11 cellular contexts compared by ENCODE assay signal in genomic region chr15:74664028-74664616, GRCh38. TPM values are rescaled to one million over a fixed set of nuclear protein-coding genes. Genes with fewer than 3 reads are reported as not detected.
DNase-seq lines count a peak whose midpoint lies in the region; ATAC-seq, FAIRE-seq and TF ChIP-seq lines count a peak whose summit lies in the region.
"Had no signal": no experiment of that assay in that cellular context is flagged by ENCODE, and none has a peak within 500 bp of the region (broad histone marks: within the 10 kb centered on the region; RNA-seq: fewer than 3 reads in every experiment).

No MANE protein-coding gene starts in this region.

- no peaks in the 10 kb centered on the region for H3K36me3 ChIP-seq in Caco-2 (ENCODE audit: control insufficient read depth, insufficient read depth, low read length)
- peaks cover 0 to 3% (median 0%) of the 10 kb centered on the region in 3 donors for H3K36me3 ChIP-seq in pancreas
- H3K36me3 ChIP-seq in BE2C: peaks cover 5% of the 10 kb centered on the region; the same call in 1 of the 2 replicates

- no peaks in the 10 kb centered on the region for H3K27me3 ChIP-seq in Caco-2 (replicated peaks; ENCODE audit: control insufficient read depth, insufficient read depth, low read length)
- no peaks in the 10 kb centered on the region for H3K27me3 ChIP-seq in pancreas
- H3K27me3 ChIP-seq in BE2C: no peaks in the 10 kb centered on the region
- H3K27me3 ChIP-seq: tibial nerve had no signal

- peak overlapping the region; percentile 57 for H3K27ac Mint-ChIP-seq in Caco-2 (ENCODE audit: unreplicated experiment)

- POLR2A ChIA-PET in Caco-2 (lab: Charles Lee): no interaction called here

- intact Hi-C loops in Caco-2 (cut with micrococcal nuclease; ENCODE audit: unreplicated experiment): no loop called here
- intact Hi-C loops in pancreas (cut with DNase I): no loop called here

- WGBS in pancreas, 2 donors: 2 to 6% methylated on average over 2 of the region's 2 CpGs

- peaks cover 19% of the 10 kb centered on the region for H3K4me1 ChIP-seq in Caco-2
- H3K4me1 ChIP-seq in pancreas: peaks cover 16 to 30% (median 23%) of the 10 kb centered on the region in 3 donors
- no peaks in the 10 kb centered on the region for H3K4me1 ChIP-seq in BE2C

- ATAC-seq in pancreas: peak; percentile 63 to 83 (median 72)
- ATAC-seq in GM21515 (IDR thresholded peaks at IDR 0.05; ENCODE audit: unreplicated experiment): no peak
- ATAC-seq in activated T-cell treated with anti-CD3 and anti-CD28 coated beads, Interleukin-2, amount 50 U/mL, for 4 hours: no peak

- peaks cover 10% of the 10 kb centered on the region for H3K4me1 Mint-ChIP-seq in Caco-2 (ENCODE audit: low read depth, unreplicated experiment)
- H3K4me1 Mint-ChIP-seq in activated T-cell treated with anti-CD3 and anti-CD28 coated beads, Interleukin-2, amount 50 U/mL, for 4 hours (ENCODE audit: low read depth): peaks cover 14% of the 10 kb centered on the region

- no peak for FAIRE-seq in pancreas (lab: Jason Lieb, UNC)

- H3K4me3 ChIP-seq in Caco-2 (ENCODE audit: low read depth, low read length) (no peak overlapping the region), fibroblast of villous mesenchyme (ENCODE audit: low read depth, low read length) (no peak overlapping the region), pancreas (no peak overlapping the region), BE2C (ENCODE audit: low read depth, low read length) (no peak overlapping the region)
- H3K4me3 ChIP-seq: tibial nerve had no signal

- no TSS peak for BruUV-seq in Caco-2 (replicated peaks; lab: Mats Ljungman, UMichigan)

- no peaks in the 10 kb centered on the region for H3K9me3 ChIP-seq in Caco-2
- H3K9me3 ChIP-seq in pancreas: no peaks in the 10 kb centered on the region
- no peaks in the 10 kb centered on the region for H3K9me3 ChIP-seq in BE2C
- H3K9me3 ChIP-seq: tibial nerve had no signal

- H3K27ac ChIP-seq in VCaP (peak overlapping the region; percentile 82), pancreas (peak overlapping the region in 3 of 4 donors; percentile 17 to 63 (median 28))

- peak; percentile 16 to 37 for DNase-seq in Caco-2
- DNase-seq in fibroblast of villous mesenchyme (ENCODE audit: low read depth): peak; percentile 78
- DNase-seq in pancreas: peak in 2 of 6 donors; percentile 31 to 35
- no peak for DNase-seq in amniotic stem cell (lab: John Stamatoyannopoulos, UW)
- no peak for DNase-seq in BE2C
- DNase-seq in activated T-cell treated with anti-CD3 and anti-CD28 coated beads, Interleukin-2, amount 50 U/mL, for 4 hours: no peak
- DNase-seq: activated gamma-delta T cell; CD4-positive, alpha-beta memory T cell had no signal

- peaks cover 17% of the 10 kb centered on the region for H3K36me3 Mint-ChIP-seq in Caco-2 (ENCODE audit: insufficient read depth, unreplicated experiment)
- H3K36me3 Mint-ChIP-seq in activated T-cell treated with anti-CD3 and anti-CD28 coated beads, Interleukin-2, amount 50 U/mL, for 4 hours (ENCODE audit: insufficient read depth): peaks cover 8% of the 10 kb centered on the region

- CTCF ChIA-PET in Caco-2 (lab: Charles Lee): interaction anchor here (1.2 kb wide), 1 partner anchor 105 kb away, joined by 5 read pairs; no protein-coding TSS in a partner anchor

- TF ChIP-seq CTCF in Caco-2 (IDR thresholded peaks at IDR 0.05; ENCODE audit: insufficient read depth in 1 of 2, low read depth in 1 of 2, low read length in 1 of 2, severe bottlenecking in 1 of 2, unreplicated experiment in 1 of 2): no peak
- TF ChIP-seq CTCF in VCaP (conservative IDR thresholded peaks at IDR 0.05): no peak
- TF ChIP-seq CTCF in fibroblast of villous mesenchyme (IDR thresholded peaks at IDR 0.05; ENCODE audit: insufficient read depth, low read depth, low read length): no peak
- TF ChIP-seq CTCF in pancreas (IDR thresholded peaks at IDR 0.05): no peak
- no peak for TF ChIP-seq CTCF in BE2C (IDR thresholded peaks at IDR 0.05; ENCODE audit: low read depth, low read length)

- no peaks in the 10 kb centered on the region for H3K9me3 Mint-ChIP-seq in Caco-2 (ENCODE audit: unreplicated experiment)
- no peaks in the 10 kb centered on the region for H3K9me3 Mint-ChIP-seq in activated T-cell treated with anti-CD3 and anti-CD28 coated beads, Interleukin-2, amount 50 U/mL, for 4 hours
- H3K9me3 Mint-ChIP-seq: CD4-positive, alpha-beta memory T cell had no signal

- H3K4me3 Mint-ChIP-seq in Caco-2 (ENCODE audit: unreplicated experiment): no peak overlapping the region
- H3K4me3 Mint-ChIP-seq in activated T-cell treated with anti-CD3 and anti-CD28 coated beads, Interleukin-2, amount 50 U/mL, for 4 hours: no peak overlapping the region

- H3K27me3 Mint-ChIP-seq in Caco-2 (ENCODE audit: insufficient read depth, unreplicated experiment): no peaks in the 10 kb centered on the region
- H3K27me3 Mint-ChIP-seq in activated T-cell treated with anti-CD3 and anti-CD28 coated beads, Interleukin-2, amount 50 U/mL, for 4 hours (ENCODE audit: low read depth): no peaks in the 10 kb centered on the region
- H3K27me3 Mint-ChIP-seq: CD4-positive, alpha-beta memory T cell had no signal

RNA-seq across cellular contexts. Expression of gene EDC3, which starts 31.7 kb away (rescaled TPM):
- total RNA-seq in Caco-2 (2022) (50.9 and 62.0 TPM in 2 replicates), fibroblast of villous mesenchyme (9.7 and 11.7 TPM in 2 replicates), pancreas (10 to 100 TPM in 4 of 6 donors, 1 to 10 TPM in 2; 7.6 to 19.5 (median 11.5) TPM)
- 10 to 100 TPM in 1 of 2 donors, 1 to 10 TPM in 1; 9.7 to 12.3 TPM for polyA plus RNA-seq in pancreas
- polyA plus RNA-seq in BE2C (2012; ENCODE audit: insufficient read depth, insufficient read length, low read depth): 65.7 TPM
- 10 to 100 TPM; 52.2 to 57.1 (median 56.6) TPM for total RNA-seq in activated T-cell treated with anti-CD3 and anti-CD28 coated beads, Interleukin-2, amount 50 U/mL, for 4 hours

RNA-seq across cellular contexts. Expression of gene CLK3, which starts 48.5 kb away (rescaled TPM):
- total RNA-seq in Caco-2 (2022) (49.4 and 54.5 TPM in 2 replicates), fibroblast of villous mesenchyme (33.2 and 38.4 TPM in 2 replicates), pancreas (10 to 100 TPM; 23.1 to 42.2 (median 28.7) TPM)
- 10 to 100 TPM; 63.1 to 89.9 TPM for polyA plus RNA-seq in pancreas
- 127 TPM for polyA plus RNA-seq in BE2C (2012; ENCODE audit: insufficient read depth, insufficient read length, low read depth)
- 10 to 100 TPM; 74.0 to 78.2 (median 74.8) TPM for total RNA-seq in activated T-cell treated with anti-CD3 and anti-CD28 coated beads, Interleukin-2, amount 50 U/mL, for 4 hours

Comparison
In these comparisons a context has a peak if more than half of its experiments do, and no peak if none do; other contexts are left out.
1. DNase-seq: peak in Caco-2 (2 of 2) and fibroblast of villous mesenchyme (single experiment); none in amniotic stem cell (single experiment), BE2C (single experiment) and activated T-cell treated with anti-CD3 and anti-CD28 coated beads, Interleukin-2, amount 50 U/mL, for 4 hours (single experiment).
2. ATAC-seq: peak in pancreas (4 of 4); none in GM21515 (single experiment) and activated T-cell treated with anti-CD3 and anti-CD28 coated beads, Interleukin-2, amount 50 U/mL, for 4 hours (0 of 2).